In genomic region chr11:117907276-117908110, GRCh38 we compare ENCODE assay signal across 1 cellular context.
A peak's percentile ranks its signal among the peaks of the same experiment; 100 is the strongest.
TF ChIP-seq lines count a peak whose summit lies in the region.

No MANE protein-coding gene starts in this region.

TF ChIP-seq in K562, 482 proteins besides CTCF, POLR2A, EP300 and RAD21 (continued from another document):
- TF ChIP-seq ZNF707 (CRISPR knock-in tag; conservative IDR thresholded peaks at IDR 0.05) = no peak
- no peak for TF ChIP-seq ZZZ3 (IDR thresholded peaks at IDR 0.05)
- TF ChIP-seq RFX5 (IDR thresholded peaks at IDR 0.05; ENCODE audit: low read depth, low read length) = no peak
- no peak for TF ChIP-seq PHF20 (IDR thresholded peaks at IDR 0.05; ENCODE audit: partially characterized antibody)
- TF ChIP-seq MEIS2 (IDR thresholded peaks at IDR 0.05; ENCODE audit: partially characterized antibody) = peak; percentile 90
- 0 out of 4 replicates have a peak, but pooled peaks of 1 of the 2 experiments have one; percentile 29 for TF ChIP-seq ZMIZ1 (IDR thresholded peaks at IDR 0.05; ENCODE audit: low read depth in 2 of 2, low read length in 2 of 2)
- peak; percentile 83 for TF ChIP-seq TBP (optimal IDR thresholded peaks at IDR 0.05; ENCODE audit: low read depth, low read length)
- no peak for TF ChIP-seq MAFK (IDR thresholded peaks at IDR 0.05; ENCODE audit: low read length)
- TF ChIP-seq FOXJ3 (CRISPR knock-in tag; IDR thresholded peaks at IDR 0.05) = no peak
- peak; percentile 57 for TF ChIP-seq DPF2 (IDR thresholded peaks at IDR 0.05)
- peak; percentile 54 for TF ChIP-seq SMARCC2 (IDR thresholded peaks at IDR 0.05; ENCODE audit: low read depth)
- no peak for TF ChIP-seq AFF1 (IDR thresholded peaks at IDR 0.05; ENCODE audit: low read depth in 1 of 2, partially characterized antibody in 2 of 2)
TF ChIP-seq in K562: peak in this region for 90.
